1 cellular context compared by ENCODE assay signal in the genomic region with DNA sequence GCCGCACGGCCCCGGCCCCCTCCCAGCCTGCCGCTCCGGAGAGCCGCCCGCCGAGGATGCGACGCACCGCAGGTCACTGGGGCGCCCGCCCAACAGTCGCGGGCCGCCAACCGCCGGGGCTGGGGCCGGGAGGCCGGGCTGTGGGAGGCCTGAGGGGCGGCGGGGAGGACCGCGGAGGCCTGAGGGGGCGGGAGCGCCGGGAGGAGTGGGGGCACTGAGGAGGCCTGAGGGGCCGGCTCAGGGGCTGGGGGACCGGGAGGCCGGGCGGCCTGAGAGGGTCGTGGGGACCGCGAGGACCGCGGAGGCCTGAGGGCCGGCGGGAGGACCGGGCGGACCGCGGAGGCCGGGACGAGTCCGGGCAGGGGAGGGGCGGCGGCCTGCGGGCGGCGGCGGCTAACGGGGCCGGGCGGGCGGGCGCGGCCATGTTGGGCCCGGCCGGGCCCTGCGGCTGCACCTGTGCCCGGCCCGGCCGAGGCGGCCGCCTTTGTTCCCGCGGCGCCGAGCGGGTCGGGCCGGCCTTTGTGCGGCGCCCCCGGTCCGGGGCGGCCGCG.
TF ChIP-seq lines count a peak whose summit lies in the region.

No MANE protein-coding gene starts in this region.

TF ChIP-seq in H1, 55 proteins besides CTCF, POLR2A, EP300 and RAD21:
- TF ChIP-seq, protein P1, sequence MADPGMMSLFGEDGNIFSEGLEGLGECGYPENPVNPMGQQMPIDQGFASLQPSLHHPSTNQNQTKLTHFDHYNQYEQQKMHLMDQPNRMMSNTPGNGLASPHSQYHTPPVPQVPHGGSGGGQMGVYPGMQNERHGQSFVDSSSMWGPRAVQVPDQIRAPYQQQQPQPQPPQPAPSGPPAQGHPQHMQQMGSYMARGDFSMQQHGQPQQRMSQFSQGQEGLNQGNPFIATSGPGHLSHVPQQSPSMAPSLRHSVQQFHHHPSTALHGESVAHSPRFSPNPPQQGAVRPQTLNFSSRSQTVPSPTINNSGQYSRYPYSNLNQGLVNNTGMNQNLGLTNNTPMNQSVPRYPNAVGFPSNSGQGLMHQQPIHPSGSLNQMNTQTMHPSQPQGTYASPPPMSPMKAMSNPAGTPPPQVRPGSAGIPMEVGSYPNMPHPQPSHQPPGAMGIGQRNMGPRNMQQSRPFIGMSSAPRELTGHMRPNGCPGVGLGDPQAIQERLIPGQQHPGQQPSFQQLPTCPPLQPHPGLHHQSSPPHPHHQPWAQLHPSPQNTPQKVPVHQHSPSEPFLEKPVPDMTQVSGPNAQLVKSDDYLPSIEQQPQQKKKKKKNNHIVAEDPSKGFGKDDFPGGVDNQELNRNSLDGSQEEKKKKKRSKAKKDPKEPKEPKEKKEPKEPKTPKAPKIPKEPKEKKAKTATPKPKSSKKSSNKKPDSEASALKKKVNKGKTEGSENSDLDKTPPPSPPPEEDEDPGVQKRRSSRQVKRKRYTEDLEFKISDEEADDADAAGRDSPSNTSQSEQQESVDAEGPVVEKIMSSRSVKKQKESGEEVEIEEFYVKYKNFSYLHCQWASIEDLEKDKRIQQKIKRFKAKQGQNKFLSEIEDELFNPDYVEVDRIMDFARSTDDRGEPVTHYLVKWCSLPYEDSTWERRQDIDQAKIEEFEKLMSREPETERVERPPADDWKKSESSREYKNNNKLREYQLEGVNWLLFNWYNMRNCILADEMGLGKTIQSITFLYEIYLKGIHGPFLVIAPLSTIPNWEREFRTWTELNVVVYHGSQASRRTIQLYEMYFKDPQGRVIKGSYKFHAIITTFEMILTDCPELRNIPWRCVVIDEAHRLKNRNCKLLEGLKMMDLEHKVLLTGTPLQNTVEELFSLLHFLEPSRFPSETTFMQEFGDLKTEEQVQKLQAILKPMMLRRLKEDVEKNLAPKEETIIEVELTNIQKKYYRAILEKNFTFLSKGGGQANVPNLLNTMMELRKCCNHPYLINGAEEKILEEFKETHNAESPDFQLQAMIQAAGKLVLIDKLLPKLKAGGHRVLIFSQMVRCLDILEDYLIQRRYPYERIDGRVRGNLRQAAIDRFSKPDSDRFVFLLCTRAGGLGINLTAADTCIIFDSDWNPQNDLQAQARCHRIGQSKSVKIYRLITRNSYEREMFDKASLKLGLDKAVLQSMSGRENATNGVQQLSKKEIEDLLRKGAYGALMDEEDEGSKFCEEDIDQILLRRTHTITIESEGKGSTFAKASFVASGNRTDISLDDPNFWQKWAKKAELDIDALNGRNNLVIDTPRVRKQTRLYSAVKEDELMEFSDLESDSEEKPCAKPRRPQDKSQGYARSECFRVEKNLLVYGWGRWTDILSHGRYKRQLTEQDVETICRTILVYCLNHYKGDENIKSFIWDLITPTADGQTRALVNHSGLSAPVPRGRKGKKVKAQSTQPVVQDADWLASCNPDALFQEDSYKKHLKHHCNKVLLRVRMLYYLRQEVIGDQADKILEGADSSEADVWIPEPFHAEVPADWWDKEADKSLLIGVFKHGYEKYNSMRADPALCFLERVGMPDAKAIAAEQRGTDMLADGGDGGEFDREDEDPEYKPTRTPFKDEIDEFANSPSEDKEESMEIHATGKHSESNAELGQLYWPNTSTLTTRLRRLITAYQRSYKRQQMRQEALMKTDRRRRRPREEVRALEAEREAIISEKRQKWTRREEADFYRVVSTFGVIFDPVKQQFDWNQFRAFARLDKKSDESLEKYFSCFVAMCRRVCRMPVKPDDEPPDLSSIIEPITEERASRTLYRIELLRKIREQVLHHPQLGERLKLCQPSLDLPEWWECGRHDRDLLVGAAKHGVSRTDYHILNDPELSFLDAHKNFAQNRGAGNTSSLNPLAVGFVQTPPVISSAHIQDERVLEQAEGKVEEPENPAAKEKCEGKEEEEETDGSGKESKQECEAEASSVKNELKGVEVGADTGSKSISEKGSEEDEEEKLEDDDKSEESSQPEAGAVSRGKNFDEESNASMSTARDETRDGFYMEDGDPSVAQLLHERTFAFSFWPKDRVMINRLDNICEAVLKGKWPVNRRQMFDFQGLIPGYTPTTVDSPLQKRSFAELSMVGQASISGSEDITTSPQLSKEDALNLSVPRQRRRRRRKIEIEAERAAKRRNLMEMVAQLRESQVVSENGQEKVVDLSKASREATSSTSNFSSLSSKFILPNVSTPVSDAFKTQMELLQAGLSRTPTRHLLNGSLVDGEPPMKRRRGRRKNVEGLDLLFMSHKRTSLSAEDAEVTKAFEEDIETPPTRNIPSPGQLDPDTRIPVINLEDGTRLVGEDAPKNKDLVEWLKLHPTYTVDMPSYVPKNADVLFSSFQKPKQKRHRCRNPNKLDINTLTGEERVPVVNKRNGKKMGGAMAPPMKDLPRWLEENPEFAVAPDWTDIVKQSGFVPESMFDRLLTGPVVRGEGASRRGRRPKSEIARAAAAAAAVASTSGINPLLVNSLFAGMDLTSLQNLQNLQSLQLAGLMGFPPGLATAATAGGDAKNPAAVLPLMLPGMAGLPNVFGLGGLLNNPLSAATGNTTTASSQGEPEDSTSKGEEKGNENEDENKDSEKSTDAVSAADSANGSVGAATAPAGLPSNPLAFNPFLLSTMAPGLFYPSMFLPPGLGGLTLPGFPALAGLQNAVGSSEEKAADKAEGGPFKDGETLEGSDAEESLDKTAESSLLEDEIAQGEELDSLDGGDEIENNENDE (IDR thresholded peaks at IDR 0.05; ENCODE audit: insufficient replicate concordance, low read length), result no peak
- no peak for TF ChIP-seq RFX5 (IDR thresholded peaks at IDR 0.05; ENCODE audit: borderline replicate concordance, low read depth, low read length)
- peak in 1 of 2 experiments; percentile 55; a peak in 1 of 4 replicates for TF ChIP-seq SIN3A (conservative IDR thresholded peaks at IDR 0.05 in 1 of 2, IDR thresholded peaks at IDR 0.05 in 1 of 2; ENCODE audit: low read depth in 1 of 2, low read length in 2 of 2)
- no peak for TF ChIP-seq KDM1A (IDR thresholded peaks at IDR 0.05; ENCODE audit: borderline replicate concordance, low read length)
- TF ChIP-seq CREB1 (IDR thresholded peaks at IDR 0.05), result no peak
- TF ChIP-seq ZNF274 (IDR thresholded peaks at IDR 0.05; ENCODE audit: borderline replicate concordance, extremely low read depth, low read length), result no peak
- no peak for TF ChIP-seq JUND (IDR thresholded peaks at IDR 0.05; ENCODE audit: low read length)
- TF ChIP-seq SIRT6 (IDR thresholded peaks at IDR 0.05; ENCODE audit: low read length), result no peak
- TF ChIP-seq TAF7 (optimal IDR thresholded peaks at IDR 0.05; ENCODE audit: borderline replicate concordance, low read depth, low read length), result no peak
- no peak for TF ChIP-seq SP4 (IDR thresholded peaks at IDR 0.05; ENCODE audit: low read length)
- TF ChIP-seq CTBP2 (IDR thresholded peaks at IDR 0.05; ENCODE audit: borderline replicate concordance, insufficient read depth, insufficient read length, low read length), result no peak
- peak; percentile 68; the same call in 1 of the 2 replicates for TF ChIP-seq YY1 (IDR thresholded peaks at IDR 0.05; ENCODE audit: low read depth, low read length)
- no peak for TF ChIP-seq CEBPB (IDR thresholded peaks at IDR 0.05; ENCODE audit: low read depth, low read length)
- TF ChIP-seq SRF (IDR thresholded peaks at IDR 0.05; ENCODE audit: low read depth, low read length), result no peak
- no peak for TF ChIP-seq SIX5 (IDR thresholded peaks at IDR 0.05; ENCODE audit: low read depth, low read length)
- TF ChIP-seq KDM4A (IDR thresholded peaks at IDR 0.05; ENCODE audit: low read depth, low read length, severe bottlenecking), result peak; percentile 56
- peak; percentile 57 for TF ChIP-seq PHF8 (conservative IDR thresholded peaks at IDR 0.05; ENCODE audit: low read depth, low read length)
- TF ChIP-seq POLR2AphosphoS5 (IDR thresholded peaks at IDR 0.05; ENCODE audit: low read depth, low read length), result no peak
- TF ChIP-seq TEAD4 (IDR thresholded peaks at IDR 0.05; ENCODE audit: low read depth, low read length), result no peak
- 0 out of 2 replicates have a peak, but pooled peaks have one; percentile 16 for TF ChIP-seq TAF1 (IDR thresholded peaks at IDR 0.05; ENCODE audit: low read depth, low read length)
- TF ChIP-seq ASH2L (IDR thresholded peaks at IDR 0.05; ENCODE audit: low read length), result no peak
- 0 out of 4 replicates have a peak, but pooled peaks of 1 of the 2 experiments have one; percentile 17 for TF ChIP-seq HDAC2 (IDR thresholded peaks at IDR 0.05; ENCODE audit: borderline replicate concordance in 1 of 2, low read depth in 2 of 2, low read length in 2 of 2)
- TF ChIP-seq RXRA (IDR thresholded peaks at IDR 0.05; ENCODE audit: insufficient read depth, low read depth, low read length), result no peak
